ENCODE assay signal across 22 cellular contexts in genomic region chr13:38518328-38518727, GRCh38.
DNase-seq lines count a peak whose midpoint lies in the region; ATAC-seq and TF ChIP-seq lines count a peak whose summit lies in the region.
"Had no signal": no experiment of that assay in that cellular context is flagged by ENCODE, and none has a peak within 500 bp of the region (broad histone marks: within the 10 kb centered on the region; RNA-seq: fewer than 3 reads in every experiment).

No MANE protein-coding gene starts in this region.

- H3K4me3 Mint-ChIP-seq in CD8-positive, alpha-beta T cell, result no peak overlapping the region
- H3K4me3 Mint-ChIP-seq: activated CD4-positive, alpha-beta memory T cell treated with anti-CD3 and anti-CD28 coated beads for 36 hours; activated naive CD4-positive, alpha-beta T cell treated with anti-CD3 and anti-CD28 coated beads, Interleukin-2, amount 10 ng/mL, durations not matched to agents 7 days and 5 days; activated T-helper 1 cell treated with anti-CD3 and anti-CD28 coated beads, Interleukin-12 subunit alpha, Interleukin-12 subunit beta, Interleukin-2, Interleukin-4 antibody, amounts not matched to agents 30 ng/mL and 10 ng/mL and 1 ng/mL, durations not matched to agents 14 hours and 24 hours and 36 hours; nephron progenitor cell; T-helper 1 cell treated with Interleukin-12 subunit alpha and Interleukin-12 subunit beta and Interleukin-4 antibody, amounts not matched to agents 30 μg/mL and 1 μg/mL, for 36 hours had no signal

- no peak for TF ChIP-seq CTCF in CD8-positive, alpha-beta T cell (IDR thresholded peaks at IDR 0.05)

- intact Hi-C loops in CD8-positive, alpha-beta T cell (cut with DNase I, micrococcal nuclease), result no loop called here

- H3K9me3 Mint-ChIP-seq in CD8-positive, alpha-beta T cell, result no peaks in the 10 kb centered on the region
- H3K9me3 Mint-ChIP-seq: activated CD4-positive, alpha-beta memory T cell treated with anti-CD3 and anti-CD28 coated beads for 36 hours; activated naive CD4-positive, alpha-beta T cell treated with anti-CD3 and anti-CD28 coated beads, Interleukin-2, amount 10 ng/mL, durations not matched to agents 7 days and 5 days; activated T-helper 1 cell treated with anti-CD3 and anti-CD28 coated beads, Interleukin-12 subunit alpha, Interleukin-12 subunit beta, Interleukin-2, Interleukin-4 antibody, amounts not matched to agents 30 ng/mL and 10 ng/mL and 1 ng/mL, durations not matched to agents 14 hours and 24 hours and 36 hours; T-helper 1 cell treated with Interleukin-12 subunit alpha and Interleukin-12 subunit beta and Interleukin-4 antibody, amounts not matched to agents 30 μg/mL and 1 μg/mL, for 36 hours had no signal

- ATAC-seq in GM19463 (IDR thresholded peaks at IDR 0.05; ENCODE audit: unreplicated experiment), result peak; percentile 61
- no peak for ATAC-seq in CD8-positive, alpha-beta T cell
- ATAC-seq: pancreas had no signal

- POLR2A ChIA-PET in CD8-positive, alpha-beta T cell (lab: Charles Lee), result no interaction called here

- H3K4me1 ChIP-seq in iPS-18a (ENCODE audit: control insufficient read depth, low read depth, low read length), result peaks cover 28% of the 10 kb centered on the region
- no peaks in the 10 kb centered on the region for H3K4me1 ChIP-seq in CD8-positive, alpha-beta T cell (ENCODE audit: insufficient read depth, low read length)
- H3K4me1 ChIP-seq: BE2C, pancreas, tibial nerve had no signal

- no peak overlapping the region for H3K4me3 ChIP-seq in iPS-18a (ENCODE audit: low read length)
- no peak overlapping the region for H3K4me3 ChIP-seq in CD8-positive, alpha-beta T cell (ENCODE audit: low read depth, low read length)
- H3K4me3 ChIP-seq: pancreas, SK-N-MC, tibial nerve had no signal

- peak; percentile 23 for DNase-seq in DMS53 treated with DMSO at 0.1 percent for 48 hours (lab: John Stamatoyannopoulos, UW; ENCODE audit: unreplicated experiment)
- peak; percentile 14 for DNase-seq in NCI-H1694 (lab: John Stamatoyannopoulos, UW)
- DNase-seq in NCI-H1417 treated with DMSO at 0.1 percent for 48 hours (lab: John Stamatoyannopoulos, UW), result no peak
- DNase-seq in CD8-positive, alpha-beta T cell, result no peak
- DNase-seq in stimulated activated CD4-positive, alpha-beta T cell treated with anti-CD3 and anti-CD28 coated beads, Interleukin-4, amount 100 ng/mL, for 24 hours, result no peak
- DNase-seq: ACHN; activated CD4-positive, alpha-beta memory T cell treated with anti-CD3 and anti-CD28 coated beads for 36 hours; activated CD8-positive, alpha-beta memory T cell treated with anti-CD3 and anti-CD28 coated beads, Interleukin-2, amount 50 U/mL, for 4 hours; activated naive CD4-positive, alpha-beta T cell treated with anti-CD3 and anti-CD28 coated beads, Interleukin-2, amount 10 ng/mL, durations not matched to agents 7 days and 5 days; BE2C; NCI-H1436; nephron progenitor cell; pancreas; RPMI8226; stimulated activated CD4-positive, alpha-beta T cell treated with anti-CD3 and anti-CD28 coated beads, Interleukin-2, amount 100 ng/mL, for 24 hours had no signal

- H3K9me3 ChIP-seq in iPS-18a (ENCODE audit: control insufficient read depth, low read depth, low read length), result no peaks in the 10 kb centered on the region
- H3K9me3 ChIP-seq in CD8-positive, alpha-beta T cell (ENCODE audit: low read length), result no peaks in the 10 kb centered on the region
- H3K9me3 ChIP-seq: BE2C, pancreas, tibial nerve had no signal

- H3K4me1 Mint-ChIP-seq in CD8-positive, alpha-beta T cell (ENCODE audit: low read depth), result no peaks in the 10 kb centered on the region
- H3K4me1 Mint-ChIP-seq: activated naive CD4-positive, alpha-beta T cell treated with anti-CD3 and anti-CD28 coated beads, Interleukin-2, amount 10 ng/mL, durations not matched to agents 7 days and 5 days; nephron progenitor cell had no signal

- no peaks in the 10 kb centered on the region for H3K36me3 Mint-ChIP-seq in CD8-positive, alpha-beta T cell
- H3K36me3 Mint-ChIP-seq: activated CD4-positive, alpha-beta memory T cell treated with anti-CD3 and anti-CD28 coated beads for 36 hours; activated naive CD4-positive, alpha-beta T cell treated with anti-CD3 and anti-CD28 coated beads, Interleukin-2, amount 10 ng/mL, durations not matched to agents 7 days and 5 days had no signal

- H3K9ac ChIP-seq in iPS-18a (ENCODE audit: low read length), result peak overlapping the region; percentile 16
- H3K9ac ChIP-seq: KMS-11 had no signal

- CTCF ChIA-PET in CD8-positive, alpha-beta T cell (lab: Charles Lee), result no interaction called here

- no peaks in the 10 kb centered on the region for H3K27me3 Mint-ChIP-seq in CD8-positive, alpha-beta T cell (ENCODE audit: low read depth)
- H3K27me3 Mint-ChIP-seq: activated naive CD4-positive, alpha-beta T cell treated with anti-CD3 and anti-CD28 coated beads, Interleukin-2, amount 10 ng/mL, durations not matched to agents 7 days and 5 days had no signal

- H3K27ac Mint-ChIP-seq in CD8-positive, alpha-beta T cell, result no peak overlapping the region
- H3K27ac Mint-ChIP-seq: activated CD4-positive, alpha-beta memory T cell treated with anti-CD3 and anti-CD28 coated beads for 36 hours; activated naive CD4-positive, alpha-beta T cell treated with anti-CD3 and anti-CD28 coated beads, Interleukin-2, amount 10 ng/mL, durations not matched to agents 7 days and 5 days; activated T-helper 1 cell treated with anti-CD3 and anti-CD28 coated beads, Interleukin-12 subunit alpha, Interleukin-12 subunit beta, Interleukin-2, Interleukin-4 antibody, amounts not matched to agents 30 ng/mL and 10 ng/mL and 1 ng/mL, durations not matched to agents 14 hours and 24 hours and 36 hours; nephron progenitor cell; T-helper 1 cell treated with Interleukin-12 subunit alpha and Interleukin-12 subunit beta and Interleukin-4 antibody, amounts not matched to agents 30 μg/mL and 1 μg/mL, for 36 hours had no signal

- no peaks in the 10 kb centered on the region for H3K36me3 ChIP-seq in iPS-18a (ENCODE audit: control insufficient read depth, low read depth, low read length)
- no peaks in the 10 kb centered on the region for H3K36me3 ChIP-seq in CD8-positive, alpha-beta T cell (ENCODE audit: insufficient read depth, low read length)
- H3K36me3 ChIP-seq: BE2C, pancreas, tibial nerve had no signal

- peak overlapping the region; percentile 42 for H3K27ac ChIP-seq in iPS-18a (ENCODE audit: low read length)
- H3K27ac ChIP-seq in CD8-positive, alpha-beta T cell (ENCODE audit: low read depth, low read length), result no peak overlapping the region
- H3K27ac ChIP-seq: KMS-11, pancreas, SK-N-MC, tibial nerve had no signal

- no peaks in the 10 kb centered on the region for H3K27me3 ChIP-seq in iPS-18a (ENCODE audit: control insufficient read depth, insufficient read depth, low read length)
- H3K27me3 ChIP-seq in CD8-positive, alpha-beta T cell (ENCODE audit: insufficient read depth, low read length), result no peaks in the 10 kb centered on the region
- H3K27me3 ChIP-seq: pancreas, tibial nerve had no signal

Comparison
In these comparisons a context has a peak if more than half of its experiments do, and no peak if none do; other contexts are left out.
1. DNase-seq: peak in DMS53 treated with DMSO at 0.1 percent for 48 hours (single experiment) and NCI-H1694 (single experiment); none in NCI-H1417 treated with DMSO at 0.1 percent for 48 hours (single experiment), CD8-positive, alpha-beta T cell (0 of 7) and stimulated activated CD4-positive, alpha-beta T cell treated with anti-CD3 and anti-CD28 coated beads, Interleukin-4, amount 100 ng/mL, for 24 hours (single experiment).